ENCODE assay signal across 1 cellular context in genomic region chr20:62358171-62358719, GRCh38.
TF ChIP-seq lines count a peak whose summit lies in the region.

No MANE protein-coding gene starts in this region.

TF ChIP-seq in endothelial cell of umbilical vein, 7 proteins besides CTCF, POLR2A, EP300 and RAD21:
- peak; percentile 49 for TF ChIP-seq POLR2AphosphoS5 (IDR thresholded peaks at IDR 0.05; ENCODE audit: insufficient read depth, low read depth, low read length)
- TF ChIP-seq GATA2 (IDR thresholded peaks at IDR 0.05; ENCODE audit: insufficient read depth, insufficient read length, low read depth, low read length), result no peak
